ENCODE assay signal across 24 cellular contexts in genomic region chr15:70066422-70066821, GRCh38. TPM values are rescaled to one million over a fixed set of nuclear protein-coding genes. Genes with fewer than 3 reads are reported as not detected.
DNase-seq lines count a peak whose midpoint lies in the region; ATAC-seq and TF ChIP-seq lines count a peak whose summit lies in the region.
"Had no signal": no experiment of that assay in that cellular context is flagged by ENCODE, and none has a peak within 500 bp of the region (broad histone marks: within the 10 kb centered on the region; RNA-seq: fewer than 3 reads in every experiment).

No MANE protein-coding gene starts in this region.

- H3K4me1 ChIP-seq in adipocyte (ENCODE audit: control insufficient read depth, insufficient read depth, low read length): peaks cover 40% of the 10 kb centered on the region

- no peak overlapping the region for H3K9ac ChIP-seq in adipocyte (ENCODE audit: low read length)

- ATAC-seq in stimulated activated memory B cell treated with anti-CD40 and anti-IgM and Interleukin-4, amounts not matched to agents 10 μg/mL and 1 μg/mL and 100 μg/mL, for 72 hours: no peak
- no peak for ATAC-seq in HG03095 (IDR thresholded peaks at IDR 0.05; ENCODE audit: unreplicated experiment)
- ATAC-seq: activated CD8-positive, alpha-beta T cell treated with anti-CD3 and anti-CD28 coated beads, Interleukin-2, amount 10 ng/mL, durations not matched to agents 7 days and 5 days; sciatic nerve had no signal

- H3K9me3 Mint-ChIP-seq in stimulated activated memory B cell treated with anti-CD40 and anti-IgM and Interleukin-4, amounts not matched to agents 10 μg/mL and 1 μg/mL and 100 μg/mL, for 72 hours: no peaks in the 10 kb centered on the region
- H3K9me3 Mint-ChIP-seq: CD8-positive, alpha-beta memory T cell had no signal

- peaks cover 54% of the 10 kb centered on the region for H3K36me3 Mint-ChIP-seq in stimulated activated memory B cell treated with anti-CD40 and anti-IgM and Interleukin-4, amounts not matched to agents 10 μg/mL and 1 μg/mL and 100 μg/mL, for 72 hours

- DNase-seq in GM04503 (ENCODE audit: low read depth): peak; percentile 7
- peak; percentile 64 for DNase-seq in adipocyte (ENCODE audit: low read depth)
- DNase-seq in fibroblast of villous mesenchyme (ENCODE audit: low read depth): peak; percentile 21
- DNase-seq in mucosa of gallbladder (ENCODE audit: low spot score): no peak
- DNase-seq in stimulated activated CD4-positive, alpha-beta T cell treated with anti-CD3 and anti-CD28 coated beads, Interleukin-1b, Interleukin-23, amount 100 ng/mL, for 48 hours: no peak
- DNase-seq in activated CD4-positive, alpha-beta T cell treated with anti-CD3 and anti-CD28 coated beads, Interleukin-2, amount 50 U/mL, for 4 hours: no peak
- DNase-seq: activated CD4-positive, alpha-beta T cell treated with anti-CD3 and anti-CD28 coated beads for 1 hour; activated CD8-positive, alpha-beta T cell treated with anti-CD3 and anti-CD28 coated beads, Interleukin-2, amount 10 ng/mL, durations not matched to agents 7 days and 5 days; activated effector memory CD4-positive, alpha-beta T cell treated with anti-CD3 and anti-CD28 coated beads, Interleukin-2, amount 50 U/mL, for 16 hours; CD8-positive, alpha-beta memory T cell; effector memory CD4-positive, alpha-beta T cell; kidney glomerular epithelial cell; NCI-H1105 treated with DMSO at 0.1 percent for 48 hours; NCI-H2081 treated with DMSO at 0.1 percent for 48 hours; PC-9; SHP77 treated with DMSO at 0.1 percent for 48 hours; transverse colon had no signal

- H3K4me3 Mint-ChIP-seq in stimulated activated memory B cell treated with anti-CD40 and anti-IgM and Interleukin-4, amounts not matched to agents 10 μg/mL and 1 μg/mL and 100 μg/mL, for 72 hours: no peak overlapping the region
- H3K4me3 Mint-ChIP-seq: activated CD8-positive, alpha-beta T cell treated with anti-CD3 and anti-CD28 coated beads, Interleukin-2, amount 10 ng/mL, durations not matched to agents 7 days and 5 days; B cell; CD8-positive, alpha-beta memory T cell had no signal

- H3K27me3 Mint-ChIP-seq in stimulated activated memory B cell treated with anti-CD40 and anti-IgM and Interleukin-4, amounts not matched to agents 10 μg/mL and 1 μg/mL and 100 μg/mL, for 72 hours: no peaks in the 10 kb centered on the region
- H3K27me3 Mint-ChIP-seq: B cell; CD8-positive, alpha-beta memory T cell; progenitor cell of endocrine pancreas had no signal

- no peak overlapping the region for H3K4me3 ChIP-seq in adipocyte (ENCODE audit: low read length)
- H3K4me3 ChIP-seq in fibroblast of villous mesenchyme (ENCODE audit: low read depth, low read length): no peak overlapping the region
- H3K4me3 ChIP-seq: HAP-1, lung, PC-9, transverse colon had no signal

- peak overlapping the region; percentile 44 for H3K27ac Mint-ChIP-seq in stimulated activated memory B cell treated with anti-CD40 and anti-IgM and Interleukin-4, amounts not matched to agents 10 μg/mL and 1 μg/mL and 100 μg/mL, for 72 hours
- H3K27ac Mint-ChIP-seq: activated CD8-positive, alpha-beta T cell treated with anti-CD3 and anti-CD28 coated beads, Interleukin-2, amount 10 ng/mL, durations not matched to agents 7 days and 5 days; progenitor cell of endocrine pancreas had no signal

- H3K9me3 ChIP-seq in adipocyte (ENCODE audit: control insufficient read depth, low read length): no peaks in the 10 kb centered on the region
- H3K9me3 ChIP-seq: HAP-1, transverse colon had no signal

- H3K27me3 ChIP-seq in adipocyte (replicated peaks; ENCODE audit: control insufficient read depth, insufficient read depth, low read length): no peaks in the 10 kb centered on the region
- H3K27me3 ChIP-seq: transverse colon had no signal

- no peak for TF ChIP-seq CTCF in fibroblast of villous mesenchyme (IDR thresholded peaks at IDR 0.05; ENCODE audit: insufficient read depth, low read depth, low read length)

- peaks cover 65% of the 10 kb centered on the region for H3K36me3 ChIP-seq in adipocyte (ENCODE audit: control insufficient read depth, insufficient read depth, low read length, severe bottlenecking)

- peaks cover 40% of the 10 kb centered on the region for H3K4me1 Mint-ChIP-seq in stimulated activated memory B cell treated with anti-CD40 and anti-IgM and Interleukin-4, amounts not matched to agents 10 μg/mL and 1 μg/mL and 100 μg/mL, for 72 hours

RNA-seq across cellular contexts. Expression of gene TLE3, which starts 31.3 kb away (rescaled TPM):
- total RNA-seq in fibroblast of villous mesenchyme (13.0 and 27.7 TPM in 2 replicates), mucosa of gallbladder (42.5 TPM)

Comparison
In these comparisons a context has a peak if more than half of its experiments do, and no peak if none do; other contexts are left out.
1. DNase-seq: peak in GM04503 (single experiment), adipocyte (single experiment) and fibroblast of villous mesenchyme (single experiment); none in mucosa of gallbladder (single experiment), stimulated activated CD4-positive, alpha-beta T cell treated with anti-CD3 and anti-CD28 coated beads, Interleukin-1b, Interleukin-23, amount 100 ng/mL, for 48 hours (single experiment) and activated CD4-positive, alpha-beta T cell treated with anti-CD3 and anti-CD28 coated beads, Interleukin-2, amount 50 U/mL, for 4 hours (0 of 2).